In the genomic region with DNA sequence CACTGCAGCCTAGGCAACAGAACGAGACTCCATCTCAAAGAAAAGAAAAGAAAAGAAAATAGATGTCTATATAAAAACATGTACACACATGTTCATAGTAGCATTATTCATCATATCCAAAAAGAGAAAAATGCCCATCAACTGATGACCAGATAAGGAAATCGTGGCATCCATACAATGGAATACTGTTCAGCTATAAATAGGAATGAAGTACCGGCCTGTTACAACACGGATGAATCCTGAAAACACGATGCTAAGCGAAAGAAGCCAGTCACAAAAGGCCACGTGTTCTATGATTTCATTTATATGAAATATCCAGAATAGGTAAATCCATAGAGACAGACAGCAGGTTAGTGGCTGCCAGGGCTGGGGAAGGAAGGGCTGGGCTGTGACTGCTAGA, we compare ENCODE assay signal across 16 cellular contexts.
"Had no signal": no experiment of that assay in that cellular context is flagged by ENCODE, and none has a peak within 500 bp of the region (broad histone marks: within the 10 kb centered on the region; RNA-seq: fewer than 3 reads in every experiment).

No MANE protein-coding gene starts in this region.

- H3K4me3 ChIP-seq: gastroesophageal sphincter, lung, psoas muscle, right lobe of liver, spleen, thoracic aorta, transverse colon had no signal

- ATAC-seq: effector memory CD8-positive, alpha-beta T cell; gastroesophageal sphincter; psoas muscle had no signal

- H3K27me3 ChIP-seq: gastroesophageal sphincter, right lobe of liver, spleen, transverse colon had no signal

- H3K9me3 ChIP-seq: gastroesophageal sphincter, psoas muscle, right lobe of liver, spleen, thoracic aorta, transverse colon had no signal

- H3K36me3 ChIP-seq: transverse colon had no signal

- H3K27ac ChIP-seq: gastroesophageal sphincter, psoas muscle, right lobe of liver, spleen, thoracic aorta, transverse colon had no signal

- H3K4me1 ChIP-seq: gastroesophageal sphincter, psoas muscle, right lobe of liver, spleen had no signal

- DNase-seq: glutamatergic neuron; left colon; left ventricle myocardium superior; nephron progenitor cell; psoas muscle; spleen; stimulated activated CD4-positive, alpha-beta T cell treated with anti-CD3 and anti-CD28 coated beads, Interleukin-15, amount 100 ng/mL, for 24 hours; stimulated activated CD4-positive, alpha-beta T cell treated with anti-CD3 and anti-CD28 coated beads, Interleukin-1b, Interleukin-23, amount 100 ng/mL, for 48 hours; stimulated activated CD4-positive, alpha-beta T cell treated with anti-CD3 and anti-CD28 coated beads, Interleukin-4, amount 100 ng/mL, for 4 hours; stimulated activated naive B cell treated with anti-CD40 and anti-IgM and Interleukin-4, amounts not matched to agents 10 μg/mL and 1 μg/mL and 100 μg/mL, for 72 hours; transverse colon had no signal
